In the genomic region with DNA sequence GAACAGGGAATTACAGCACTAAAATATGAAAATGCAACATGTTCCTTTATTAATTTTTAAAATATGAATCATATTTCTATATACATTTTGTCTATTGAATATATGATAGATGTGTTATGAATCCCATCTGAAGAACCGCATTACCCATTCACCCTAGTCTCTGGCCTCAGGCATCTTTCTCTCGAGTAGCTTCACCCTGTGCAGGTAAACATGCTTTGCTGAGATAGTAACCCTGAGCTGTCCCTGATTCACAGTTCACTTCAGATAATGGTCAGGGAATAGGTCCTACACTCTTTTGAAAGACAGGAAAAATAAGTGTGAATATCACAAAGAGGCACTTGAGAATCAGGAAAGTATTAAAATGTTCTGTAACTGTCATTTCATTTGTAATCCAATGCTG, we compare ENCODE assay signal across 33 cellular contexts.
"Had no signal": no experiment of that assay in that cellular context is flagged by ENCODE, and none has a peak within 500 bp of the region (broad histone marks: within the 10 kb centered on the region; RNA-seq: fewer than 3 reads in every experiment).

No MANE protein-coding gene starts in this region.

- H3K9me3 ChIP-seq: adrenal gland, body of pancreas, esophagus squamous epithelium, gastroesophageal sphincter had no signal

- H3K9me3 Mint-ChIP-seq: activated CD4-positive, alpha-beta T cell treated with anti-CD3 and anti-CD28 coated beads, Interleukin-2, amount 10 ng/mL, durations not matched to agents 7 days and 5 days; activated naive CD4-positive, alpha-beta T cell treated with anti-CD3 and anti-CD28 coated beads, Interleukin-2, amount 50 U/mL, for 24 hours had no signal

- H2AFZ ChIP-seq: hepatocyte had no signal

- H3K4me1 Mint-ChIP-seq: activated CD4-positive, alpha-beta T cell treated with anti-CD3 and anti-CD28 coated beads, Interleukin-2, amount 10 ng/mL, durations not matched to agents 7 days and 5 days; activated CD8-positive, alpha-beta memory T cell treated with anti-CD3 and anti-CD28 coated beads, Interleukin-2, amount 10 ng/mL, durations not matched to agents 7 days and 5 days; activated naive CD4-positive, alpha-beta T cell treated with anti-CD3 and anti-CD28 coated beads, Interleukin-2, amount 50 U/mL, for 24 hours; activated naive CD8-positive, alpha-beta T cell treated with anti-CD3 and anti-CD28 coated beads for 36 hours; activated naive CD8-positive, alpha-beta T cell treated with anti-CD3 and anti-CD28 coated beads, Interleukin-2, amount 50 U/mL, for 24 hours; WTC11 had no signal

- H3K27me3 ChIP-seq: adrenal gland, body of pancreas, esophagus squamous epithelium, gastroesophageal sphincter, hepatocyte had no signal

- H3K36me3 ChIP-seq: adrenal gland, esophagus squamous epithelium, gastroesophageal sphincter, heart right ventricle had no signal

- H3K4me2 ChIP-seq: hepatocyte had no signal

- H3K4me3 ChIP-seq: adrenal gland, body of pancreas, esophagus squamous epithelium, gastroesophageal sphincter, heart right ventricle, hepatocyte had no signal

- H3K27me3 Mint-ChIP-seq: activated CD4-positive, alpha-beta T cell treated with anti-CD3 and anti-CD28 coated beads, Interleukin-2, amount 10 ng/mL, durations not matched to agents 7 days and 5 days; activated CD8-positive, alpha-beta memory T cell treated with anti-CD3 and anti-CD28 coated beads, Interleukin-2, amount 10 ng/mL, durations not matched to agents 7 days and 5 days; activated CD8-positive, alpha-beta T cell treated with anti-CD3 and anti-CD28 coated beads for 36 hours; activated naive CD4-positive, alpha-beta T cell treated with anti-CD3 and anti-CD28 coated beads, Interleukin-2, amount 50 U/mL, for 24 hours; effector memory CD8-positive, alpha-beta T cell had no signal

- H3K36me3 Mint-ChIP-seq: activated CD8-positive, alpha-beta memory T cell treated with anti-CD3 and anti-CD28 coated beads, Interleukin-2, amount 10 ng/mL, durations not matched to agents 7 days and 5 days; activated naive CD4-positive, alpha-beta T cell treated with anti-CD3 and anti-CD28 coated beads, Interleukin-2, amount 50 U/mL, for 24 hours; activated naive CD8-positive, alpha-beta T cell treated with anti-CD3 and anti-CD28 coated beads for 36 hours; WTC11 had no signal

- H3K4me3 Mint-ChIP-seq: activated CD4-positive, alpha-beta T cell treated with anti-CD3 and anti-CD28 coated beads, Interleukin-2, amount 10 ng/mL, durations not matched to agents 7 days and 5 days; activated CD8-positive, alpha-beta memory T cell treated with anti-CD3 and anti-CD28 coated beads, Interleukin-2, amount 10 ng/mL, durations not matched to agents 7 days and 5 days; activated CD8-positive, alpha-beta T cell treated with anti-CD3 and anti-CD28 coated beads for 36 hours; activated naive CD4-positive, alpha-beta T cell treated with anti-CD3 and anti-CD28 coated beads for 36 hours; activated naive CD4-positive, alpha-beta T cell treated with anti-CD3 and anti-CD28 coated beads, Interleukin-2, amount 50 U/mL, for 24 hours; activated naive CD8-positive, alpha-beta T cell treated with anti-CD3 and anti-CD28 coated beads for 36 hours; activated naive CD8-positive, alpha-beta T cell treated with anti-CD3 and anti-CD28 coated beads, Interleukin-2, amount 50 U/mL, for 24 hours; activated T-helper 1 cell treated with anti-CD3 and anti-CD28 coated beads, Interleukin-12 subunit alpha, Interleukin-12 subunit beta, Interleukin-2, Interleukin-4 antibody, amounts not matched to agents 30 ng/mL and 10 ng/mL and 1 ng/mL, durations not matched to agents 14 hours and 24 hours and 36 hours; effector memory CD8-positive, alpha-beta T cell; WTC11 had no signal

- H3K79me2 ChIP-seq: hepatocyte had no signal

- H3K27ac ChIP-seq: adrenal gland, body of pancreas, epithelial cell of prostate, esophagus squamous epithelium, gastroesophageal sphincter, heart right ventricle, hepatocyte, VCaP had no signal

- ATAC-seq: activated CD8-positive, alpha-beta memory T cell treated with anti-CD3 and anti-CD28 coated beads, Interleukin-2, amount 10 ng/mL, durations not matched to agents 7 days and 5 days; activated CD8-positive, alpha-beta T cell treated with anti-CD3 and anti-CD28 coated beads for 36 hours; activated naive CD8-positive, alpha-beta T cell treated with anti-CD3 and anti-CD28 coated beads, Interleukin-2, amount 50 U/mL, for 24 hours; body of pancreas; effector memory CD8-positive, alpha-beta T cell; gastroesophageal sphincter; heart right ventricle; WTC11 had no signal

- H3K4me1 ChIP-seq: adrenal gland, body of pancreas, esophagus squamous epithelium, gastroesophageal sphincter, heart right ventricle had no signal

- H3K27ac Mint-ChIP-seq: activated CD4-positive, alpha-beta T cell treated with anti-CD3 and anti-CD28 coated beads, Interleukin-2, amount 10 ng/mL, durations not matched to agents 7 days and 5 days; activated CD8-positive, alpha-beta memory T cell treated with anti-CD3 and anti-CD28 coated beads, Interleukin-2, amount 10 ng/mL, durations not matched to agents 7 days and 5 days; activated CD8-positive, alpha-beta T cell treated with anti-CD3 and anti-CD28 coated beads for 36 hours; activated naive CD4-positive, alpha-beta T cell treated with anti-CD3 and anti-CD28 coated beads for 36 hours; activated naive CD4-positive, alpha-beta T cell treated with anti-CD3 and anti-CD28 coated beads, Interleukin-2, amount 50 U/mL, for 24 hours; activated naive CD8-positive, alpha-beta T cell treated with anti-CD3 and anti-CD28 coated beads for 36 hours; activated naive CD8-positive, alpha-beta T cell treated with anti-CD3 and anti-CD28 coated beads, Interleukin-2, amount 50 U/mL, for 24 hours; activated T-helper 1 cell treated with anti-CD3 and anti-CD28 coated beads, Interleukin-12 subunit alpha, Interleukin-12 subunit beta, Interleukin-2, Interleukin-4 antibody, amounts not matched to agents 30 ng/mL and 10 ng/mL and 1 ng/mL, durations not matched to agents 14 hours and 24 hours and 36 hours; activated T-helper 2 cell treated with anti-CD3 and anti-CD28 coated beads, Interferon-gamma antibody, Interleukin-2, Interleukin-4, amounts not matched to agents 10 μg/mL and 5 μg/mL and 100 μg/mL, durations not matched to agents 14 hours and 24 hours and 36 hours; effector memory CD8-positive, alpha-beta T cell; WTC11 had no signal

- DNase-seq: activated CD4-positive, alpha-beta T cell treated with anti-CD3 and anti-CD28 coated beads for 1 hour; activated CD4-positive, alpha-beta T cell treated with anti-CD3 and anti-CD28 coated beads for 4 hours; activated CD4-positive, alpha-beta T cell treated with anti-CD3 and anti-CD28 coated beads, Interleukin-2, amount 10 ng/mL, durations not matched to agents 7 days and 5 days; activated CD4-positive, alpha-beta T cell treated with anti-CD3 and anti-CD28 coated beads, Interleukin-2, amount 50 U/mL, for 48 hours; activated CD8-positive, alpha-beta memory T cell treated with anti-CD3 and anti-CD28 coated beads, Interleukin-2, amount 10 ng/mL, durations not matched to agents 7 days and 5 days; activated CD8-positive, alpha-beta memory T cell treated with anti-CD3 and anti-CD28 coated beads, Interleukin-2, amount 50 U/mL, for 4 hours; activated CD8-positive, alpha-beta T cell treated with anti-CD3 and anti-CD28 coated beads for 36 hours; activated effector memory CD4-positive, alpha-beta T cell treated with anti-CD3 and anti-CD28 coated beads, Interleukin-2, amount 50 U/mL, for 16 hours; activated naive CD4-positive, alpha-beta T cell treated with anti-CD3 and anti-CD28 coated beads for 36 hours; activated naive CD8-positive, alpha-beta T cell treated with anti-CD3 and anti-CD28 coated beads for 36 hours; activated naive CD8-positive, alpha-beta T cell treated with anti-CD3 and anti-CD28 coated beads, Interleukin-2, amount 50 U/mL, for 24 hours; activated T-cell treated with anti-CD3 and anti-CD28 coated beads, Interleukin-2, amount 50 U/mL, for 1 hour; activated T-cell treated with anti-CD3 and anti-CD28 coated beads, Interleukin-2, amount 50 U/mL, for 48 hours; adrenal gland; amygdala; aorta; body of pancreas; caudate nucleus; cortex of kidney; dermis blood vessel endothelial cell; effector CD4-positive, alpha-beta T cell; effector memory CD8-positive, alpha-beta T cell; esophagus squamous epithelium; heart right ventricle; T-helper 2 cell had no signal
